In the genomic region with DNA sequence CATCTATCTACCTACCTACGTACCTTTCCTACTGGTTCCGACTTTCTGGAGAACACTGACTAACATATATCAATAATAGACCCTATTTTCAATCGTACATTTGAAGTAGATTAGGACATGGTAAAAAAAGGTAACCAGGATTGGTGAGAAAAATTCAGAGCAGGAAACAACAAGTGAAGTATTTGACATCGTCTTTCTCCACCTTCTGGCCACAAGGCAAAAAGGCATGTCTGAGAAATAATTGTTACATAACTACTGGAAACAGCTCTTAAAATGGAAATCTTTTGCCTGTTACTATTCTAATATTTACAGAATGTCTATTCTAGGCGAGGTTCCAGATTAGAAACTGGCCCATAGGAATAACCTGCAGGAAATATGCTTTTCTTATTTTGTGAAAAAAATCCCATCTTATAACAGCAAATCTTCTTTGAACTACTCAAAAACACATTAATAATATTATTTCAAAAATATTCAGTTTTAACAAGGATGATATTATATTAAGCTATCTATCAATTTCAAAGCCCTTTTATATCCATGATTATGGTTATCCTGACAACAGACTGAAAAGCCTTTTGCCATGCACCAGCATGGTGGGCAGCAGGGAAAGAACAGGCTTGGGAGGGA, we compare ENCODE assay signal across 7 cellular contexts.
DNase-seq lines count a peak whose midpoint lies in the region; ATAC-seq, FAIRE-seq and TF ChIP-seq lines count a peak whose summit lies in the region.

No MANE protein-coding gene starts in this region.

- no peaks in the 10 kb centered on the region for H3K79me2 ChIP-seq in neural progenitor cell (ENCODE audit: low read depth)

- H3K27ac ChIP-seq in Peyer's patch (no peak overlapping the region), esophagus muscularis mucosa (replicated peaks in 1 of 4) (peak overlapping the region in 2 of 4 donors; percentile 22 to 37), neural progenitor cell (no peak overlapping the region)

- H3K27me3 ChIP-seq in Peyer's patch (no peaks in the 10 kb centered on the region), esophagus muscularis mucosa (no peaks in the 10 kb centered on the region), neural progenitor cell (no peaks in the 10 kb centered on the region)

- TF ChIP-seq EP300 in esophagus muscularis mucosa (IDR thresholded peaks at IDR 0.05): no peak

- no peaks in the 10 kb centered on the region for H4K20me1 ChIP-seq in neural progenitor cell (ENCODE audit: low read depth)

- H3K9me3 Mint-ChIP-seq in neural progenitor cell: no peaks in the 10 kb centered on the region

- H3K36me3 ChIP-seq in Peyer's patch (no peaks in the 10 kb centered on the region), esophagus muscularis mucosa (no peaks in the 10 kb centered on the region), neural progenitor cell (no peaks in the 10 kb centered on the region)

- no peak overlapping the region for H3K4me2 ChIP-seq in neural progenitor cell

- intact Hi-C loops in esophagus muscularis mucosa (cut with DNase I): loop anchor here (2.0 to 5.0 kb wide), 2 partner anchors 190 to 318 kb away; no protein-coding TSS in a partner anchor

- H3K4me1 ChIP-seq in Peyer's patch (peaks cover 0 to 11% (median 0%) of the 10 kb centered on the region in 4 donors), esophagus muscularis mucosa (peaks cover 33 to 47% (median 44%) of the 10 kb centered on the region in 4 donors), neural progenitor cell (no peaks in the 10 kb centered on the region)

- FAIRE-seq in G401.6 (lab: Jason Lieb, UNC): peak; percentile 61

- H3K27me3 Mint-ChIP-seq in neural progenitor cell (ENCODE audit: insufficient read depth, low read depth): peaks cover 6% of the 10 kb centered on the region

- DNase-seq in HuH-7.5 (ENCODE audit: low spot score): peak; percentile 28
- DNase-seq in Peyer's patch: peak in 1 of 3 donors; percentile 21
- no peak for DNase-seq in esophagus muscularis mucosa (ENCODE audit: extremely low spot score)
- peak; percentile 11 for DNase-seq in neural progenitor cell (ENCODE audit: low spot score)
- no peak for DNase-seq in middle frontal gyrus (ENCODE audit: extremely low spot score, low spot score)

- TF ChIP-seq POLR2A in Peyer's patch (IDR thresholded peaks at IDR 0.05) (no peak), esophagus muscularis mucosa (IDR thresholded peaks at IDR 0.05; ENCODE audit: low read depth) (no peak)

- no peak for ATAC-seq in HG03139 (IDR thresholded peaks at IDR 0.05; ENCODE audit: unreplicated experiment)

- no peak overlapping the region for H3K27ac Mint-ChIP-seq in neural progenitor cell

- H3K4me3 Mint-ChIP-seq in neural progenitor cell: no peak overlapping the region

- H3K36me3 Mint-ChIP-seq in neural progenitor cell: no peaks in the 10 kb centered on the region

- TF ChIP-seq CTCF in Peyer's patch (IDR thresholded peaks at IDR 0.05): peak; percentile 79 to 97 (median 86)
- TF ChIP-seq CTCF in esophagus muscularis mucosa (IDR thresholded peaks at IDR 0.05): peak; percentile 83 to 86 (median 86)
- TF ChIP-seq CTCF in neural progenitor cell (IDR thresholded peaks at IDR 0.05): peak; percentile 63

- H3K9ac ChIP-seq in neural progenitor cell: no peak overlapping the region

- H3K4me3 ChIP-seq in Peyer's patch: no peak overlapping the region
- H3K4me3 ChIP-seq in esophagus muscularis mucosa: no peak overlapping the region
- no peak overlapping the region for H3K4me3 ChIP-seq in neural progenitor cell

- H3K9me3 ChIP-seq in Peyer's patch: no peaks in the 10 kb centered on the region
- no peaks in the 10 kb centered on the region for H3K9me3 ChIP-seq in esophagus muscularis mucosa
- no peaks in the 10 kb centered on the region for H3K9me3 ChIP-seq in neural progenitor cell (ENCODE audit: low read depth)

- no peaks in the 10 kb centered on the region for H3F3A ChIP-seq in neural progenitor cell (ENCODE audit: low read depth)

- no peaks in the 10 kb centered on the region for H3K4me1 Mint-ChIP-seq in neural progenitor cell

- no peak overlapping the region for H2AFZ ChIP-seq in neural progenitor cell (replicated peaks)

- 19% methylated on average over 5 of the region's 5 CpGs for WGBS in esophagus muscularis mucosa

Comparison
In these comparisons a context has a peak if more than half of its experiments do, and no peak if none do; other contexts are left out.
1. DNase-seq: peak in HuH-7.5 (single experiment) and neural progenitor cell (single experiment); none in esophagus muscularis mucosa (single experiment) and middle frontal gyrus (single experiment).
2. Peak in every context shown above with its lines, with median percentiles within 50 percentile points of each other: CTCF ChIP-seq.